Comparison of ENCODE assay signal across 1 cellular context in genomic region chr4:22712105-22712504, GRCh38.
TF ChIP-seq lines count a peak whose summit lies in the region.

No MANE protein-coding gene starts in this region.

TF ChIP-seq in SK-N-SH, 30 proteins besides CTCF, POLR2A, EP300 and RAD21 (continued from another document):
- TF ChIP-seq NRF1 (IDR thresholded peaks at IDR 0.05; ENCODE audit: low read depth, low read length) = no peak
- no peak for TF ChIP-seq IRF3 (IDR thresholded peaks at IDR 0.05; ENCODE audit: low read depth, low read length)
- TF ChIP-seq PBX3 (IDR thresholded peaks at IDR 0.05) = no peak
- TF ChIP-seq TEAD4 (IDR thresholded peaks at IDR 0.05; ENCODE audit: borderline replicate concordance, insufficient read depth) = no peak
